Comparison of ENCODE assay signal across 9 cellular contexts in genomic region chr10:70130878-70131559, GRCh38. TPM values are rescaled to one million over a fixed set of nuclear protein-coding genes. Genes with fewer than 3 reads are reported as not detected.
A peak's percentile ranks its signal among the peaks of the same experiment; 100 is the strongest.
DNase-seq lines count a peak whose midpoint lies in the region; ATAC-seq, FAIRE-seq and TF ChIP-seq lines count a peak whose summit lies in the region.
"Had no signal": no experiment of that assay in that cellular context is flagged by ENCODE, and none has a peak within 500 bp of the region (broad histone marks: within the 10 kb centered on the region; RNA-seq: fewer than 3 reads in every experiment).

No MANE protein-coding gene starts in this region.

- peak overlapping the region; percentile 71 for H3K4me3 ChIP-seq in fibroblast of mammary gland (ENCODE audit: control insufficient read depth, low read depth, low read length)

- TF ChIP-seq CTCF in fibroblast of mammary gland (conservative IDR thresholded peaks at IDR 0.05; ENCODE audit: control insufficient read depth, insufficient read depth, low read depth, low read length) = no peak

- DNase-seq in EH (ENCODE audit: low read depth) = peak; percentile 55
- DNase-seq in RKO (ENCODE audit: low spot score) = peak; percentile 56
- peak; percentile 90 for DNase-seq in fibroblast of mammary gland (ENCODE audit: low read depth)
- DNase-seq in sciatic nerve (ENCODE audit: low spot score) = peak; percentile 59
- no peak for DNase-seq in DMS153 (lab: John Stamatoyannopoulos, UW)
- DNase-seq in frontal cortex (ENCODE audit: low spot score in 2 of 2) = no peak

- peak; percentile 69 for ATAC-seq in sciatic nerve
- ATAC-seq in GM21576 (IDR thresholded peaks at IDR 0.05; ENCODE audit: unreplicated experiment) = no peak
- ATAC-seq in GM21528 (IDR thresholded peaks at IDR 0.05; ENCODE audit: low FRiP score, unreplicated experiment) = no peak

- no peak for FAIRE-seq in frontal cortex (lab: Jason Lieb, UNC)
- FAIRE-seq: colon had no signal

- intact Hi-C loops in sciatic nerve (cut with DNase I) = no loop called here

RNA-seq across cellular contexts. Expression of gene AIFM2, which starts 1.6 kb away (rescaled TPM):
- 14.1 TPM for total RNA-seq in sciatic nerve
- total RNA-seq in frontal cortex = 4.9 TPM

RNA-seq across cellular contexts. Expression of gene TYSND1, which starts 15.5 kb away (rescaled TPM):
- 10.6 TPM for total RNA-seq in sciatic nerve
- 5.3 TPM for total RNA-seq in frontal cortex

RNA-seq across cellular contexts. Expression of gene SAR1A, which starts 39.3 kb away (rescaled TPM):
- 122 TPM for total RNA-seq in sciatic nerve
- total RNA-seq in frontal cortex = 233 TPM

Comparison
In these comparisons a context has a peak if more than half of its experiments do, and no peak if none do; other contexts are left out.
1. DNase-seq: peak in EH (single experiment), RKO (single experiment), fibroblast of mammary gland (single experiment) and sciatic nerve (single experiment); none in DMS153 (single experiment) and frontal cortex (0 of 2).